Comparison of ENCODE assay signal across 11 cellular contexts in genomic region chr14:79369359-79370332, GRCh38.
DNase-seq lines count a peak whose midpoint lies in the region; ATAC-seq and TF ChIP-seq lines count a peak whose summit lies in the region.
"Had no signal": no experiment of that assay in that cellular context is flagged by ENCODE, and none has a peak within 500 bp of the region (broad histone marks: within the 10 kb centered on the region; RNA-seq: fewer than 3 reads in every experiment).

No MANE protein-coding gene starts in this region.

- no peak overlapping the region for H3K4me3 ChIP-seq in mesodermal cell (ENCODE audit: extremely low read depth, insufficient read depth, low read length, poor library complexity, severe bottlenecking)

- peaks cover 0 to 1% of the 10 kb centered on the region in 2 donors for H3K36me3 Mint-ChIP-seq in activated T-cell treated with anti-CD3 and anti-CD28 coated beads, Interleukin-2, amount 50 U/mL, for 72 hours (ENCODE audit: insufficient read depth in 2 of 2)
- H3K36me3 Mint-ChIP-seq: activated naive CD4-positive, alpha-beta T cell treated with anti-CD3 and anti-CD28 coated beads, Interleukin-2, amount 50 U/mL, for 24 hours had no signal

- H3K4me1 ChIP-seq in mesodermal cell (ENCODE audit: control insufficient read depth, insufficient read depth, low read length, poor library complexity, severe bottlenecking): no peaks in the 10 kb centered on the region

- in situ Hi-C loops in ACHN (cut with HindIII; ENCODE audit: low pct_ligation_motif_present, low pct_unique_long_range_greater_than_20kb, low sequenced_read_pairs): no loop called here

- no peaks in the 10 kb centered on the region for H3K9me3 ChIP-seq in mesodermal cell (ENCODE audit: control insufficient read depth, low read length)

- 74 to 80% methylated on average over 7 of the region's 10 CpGs for WGBS in mesodermal cell (ENCODE audit: insufficient coverage in 2 of 2), 2 experiments

- no peaks in the 10 kb centered on the region for H3K4me1 Mint-ChIP-seq in activated T-cell treated with anti-CD3 and anti-CD28 coated beads, Interleukin-2, amount 50 U/mL, for 72 hours (ENCODE audit: low read depth)
- H3K4me1 Mint-ChIP-seq: activated naive CD4-positive, alpha-beta T cell treated with anti-CD3 and anti-CD28 coated beads, Interleukin-2, amount 50 U/mL, for 24 hours had no signal

- peak; percentile 65 for DNase-seq in ACHN
- DNase-seq in HuH-7 (ENCODE audit: low spot score): peak; percentile 5
- peak; percentile 55 for DNase-seq in brain pericyte (ENCODE audit: low read depth, low spot score)
- no peak for DNase-seq in SK-N-DZ (ENCODE audit: low spot score)
- DNase-seq in DMS153 (lab: John Stamatoyannopoulos, UW): no peak
- no peak for DNase-seq in activated T-cell treated with anti-CD3 and anti-CD28 coated beads, Interleukin-2, amount 50 U/mL, for 72 hours
- no peak for DNase-seq in GM20000 (ENCODE audit: low spot score)
- DNase-seq: KBM-7 had no signal

- no peak for TF ChIP-seq CTCF in GM20000 (IDR thresholded peaks at IDR 0.05; ENCODE audit: extremely low read depth, missing control alignments)

- no peak overlapping the region for H3K4me3 Mint-ChIP-seq in activated T-cell treated with anti-CD3 and anti-CD28 coated beads, Interleukin-2, amount 50 U/mL, for 72 hours
- H3K4me3 Mint-ChIP-seq: activated naive CD4-positive, alpha-beta T cell treated with anti-CD3 and anti-CD28 coated beads, Interleukin-2, amount 50 U/mL, for 24 hours had no signal

- H3K27ac Mint-ChIP-seq in activated T-cell treated with anti-CD3 and anti-CD28 coated beads, Interleukin-2, amount 50 U/mL, for 72 hours: no peak overlapping the region
- H3K27ac Mint-ChIP-seq: activated naive CD4-positive, alpha-beta T cell treated with anti-CD3 and anti-CD28 coated beads, Interleukin-2, amount 50 U/mL, for 24 hours had no signal

- no peak for ATAC-seq in activated T-cell treated with anti-CD3 and anti-CD28 coated beads, Interleukin-2, amount 50 U/mL, for 72 hours (replicated peaks in 1 of 2)
- ATAC-seq: activated CD4-positive, CD25-positive, alpha-beta regulatory T cell treated with anti-CD3 and anti-CD28 coated beads, Interleukin-2, amount 50 U/mL, for 24 hours had no signal

- peaks cover 3 to 4% of the 10 kb centered on the region in 2 donors for H3K9me3 Mint-ChIP-seq in activated T-cell treated with anti-CD3 and anti-CD28 coated beads, Interleukin-2, amount 50 U/mL, for 72 hours

- H3K27ac ChIP-seq in mesodermal cell (ENCODE audit: low read depth, low read length, severe bottlenecking): peak overlapping the region; percentile 46

- no peaks in the 10 kb centered on the region for H3K36me3 ChIP-seq in mesodermal cell (ENCODE audit: control insufficient read depth, insufficient read depth, low read length)

- H3K27me3 Mint-ChIP-seq in activated T-cell treated with anti-CD3 and anti-CD28 coated beads, Interleukin-2, amount 50 U/mL, for 72 hours (ENCODE audit: low read depth): no peaks in the 10 kb centered on the region
- H3K27me3 Mint-ChIP-seq: activated naive CD4-positive, alpha-beta T cell treated with anti-CD3 and anti-CD28 coated beads, Interleukin-2, amount 50 U/mL, for 24 hours had no signal

Comparison
In these comparisons a context has a peak if more than half of its experiments do, and no peak if none do; other contexts are left out.
1. DNase-seq: peak in ACHN (single experiment), HuH-7 (single experiment) and brain pericyte (single experiment); none in SK-N-DZ (single experiment), DMS153 (single experiment), activated T-cell treated with anti-CD3 and anti-CD28 coated beads, Interleukin-2, amount 50 U/mL, for 72 hours (0 of 2) and GM20000 (single experiment).